8 cellular contexts compared by ENCODE assay signal in the genomic region with DNA sequence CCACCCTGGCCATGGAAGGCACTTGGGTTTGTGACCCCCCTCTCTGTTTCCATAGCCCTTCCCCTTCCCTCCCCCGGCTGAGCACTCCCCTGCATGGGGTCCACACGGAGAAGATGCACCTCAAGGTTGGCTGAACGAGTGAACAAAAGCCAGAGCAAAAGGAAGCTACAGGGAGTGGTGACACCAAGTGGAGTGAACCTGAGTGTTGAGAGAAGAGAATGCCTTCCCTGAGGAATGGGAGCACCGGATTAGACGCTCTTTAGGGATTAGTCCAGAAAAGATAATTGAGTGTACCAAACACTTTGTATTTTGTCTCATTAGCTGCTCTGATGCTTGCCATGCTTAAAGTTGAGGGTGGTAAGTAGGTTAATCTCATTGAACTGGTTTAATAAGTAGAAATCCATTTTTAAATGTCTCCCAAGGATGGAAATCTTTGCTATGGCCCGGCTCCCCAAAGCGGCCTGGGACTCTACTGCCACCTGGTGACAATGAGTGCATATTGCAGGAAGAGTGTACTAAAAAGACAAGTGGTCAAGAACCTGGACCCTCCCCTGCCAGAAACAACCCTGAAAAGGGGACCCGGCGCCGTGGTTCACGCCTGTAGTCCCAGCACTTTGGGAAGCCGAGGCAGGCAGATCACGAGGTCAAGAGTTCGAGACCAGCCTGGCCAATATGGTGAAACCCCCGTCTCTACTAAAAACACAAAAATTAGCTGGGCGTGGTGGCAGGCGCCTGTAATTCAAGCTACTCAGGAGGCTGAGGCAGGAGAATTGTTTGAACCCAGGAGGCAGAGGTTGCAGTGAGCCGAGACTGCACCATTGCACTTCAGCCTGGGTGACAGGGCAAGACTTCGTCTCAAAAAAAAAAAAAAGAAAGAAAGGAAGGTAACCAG.
DNase-seq lines count a peak whose midpoint lies in the region; ATAC-seq and TF ChIP-seq lines count a peak whose summit lies in the region.

No MANE protein-coding gene starts in this region.

- TF ChIP-seq CTCF in WI38 (IDR thresholded peaks at IDR 0.05; ENCODE audit: low read depth, low read length), result peak; percentile 74

- H3K4me3 ChIP-seq in WI38 (ENCODE audit: low read depth, low read length), result no peak overlapping the region

- DNase-seq in NCI-H2107 treated with DMSO at 0.1 percent for 48 hours (lab: John Stamatoyannopoulos, UW; ENCODE audit: unreplicated experiment) (peak; percentile 34), NCI-H2107 (lab: John Stamatoyannopoulos, UW) (no peak), HT-29 (ENCODE audit: low spot score) (peak; percentile 76), iris pigment epithelial cell (ENCODE audit: low read depth) (peak; percentile 26), retina (no peak)

- ATAC-seq in GM21423 (IDR thresholded peaks at IDR 0.05; ENCODE audit: unreplicated experiment), result no peak
- no peak for ATAC-seq in GM19324 (IDR thresholded peaks at IDR 0.05; ENCODE audit: low FRiP score, unreplicated experiment)

Comparison
In these comparisons a context has a peak if more than half of its experiments do, and no peak if none do; other contexts are left out.
1. DNase-seq: peak in NCI-H2107 treated with DMSO at 0.1 percent for 48 hours (single experiment), HT-29 (single experiment) and iris pigment epithelial cell (single experiment); none in NCI-H2107 (single experiment) and retina (single experiment).